ENCODE assay signal across 8 cellular contexts in genomic region chr17:78748730-78749317, GRCh38. TPM values are rescaled to one million over a fixed set of nuclear protein-coding genes. Genes with fewer than 3 reads are reported as not detected.
A peak's percentile ranks its signal among the peaks of the same experiment; 100 is the strongest.
DNase-seq lines count a peak whose midpoint lies in the region; TF ChIP-seq lines count a peak whose summit lies in the region.

No MANE protein-coding gene starts in this region.

- no peaks in the 10 kb centered on the region for H3K9me3 Mint-ChIP-seq in activated naive CD4-positive, alpha-beta T cell treated with anti-CD3 and anti-CD28 coated beads for 36 hours

- H3K4me3 ChIP-seq in GM23248: peak overlapping the region; percentile 32
- no peak overlapping the region for H3K4me3 ChIP-seq in hepatocyte

- POLR2A ChIA-PET in RWPE1 (lab: Yijun Ruan, JAX; ENCODE audit: low non-redundant PET): no interaction called here

- H3K4me1 Mint-ChIP-seq in activated naive CD4-positive, alpha-beta T cell treated with anti-CD3 and anti-CD28 coated beads for 36 hours (ENCODE audit: low read depth): peaks cover 93% of the 10 kb centered on the region

- in situ Hi-C loops in GM23248 (cut with MboI): no loop called here

- H3K79me2 ChIP-seq in GM23248 (ENCODE audit: insufficient read depth) (peaks cover 95% of the 10 kb centered on the region), hepatocyte (peaks cover 77% of the 10 kb centered on the region)

- peak overlapping the region; percentile 62 for H2AFZ ChIP-seq in GM23248
- H2AFZ ChIP-seq in hepatocyte: no peak overlapping the region

- peak overlapping the region; percentile 95 for H3K27ac Mint-ChIP-seq in activated naive CD4-positive, alpha-beta T cell treated with anti-CD3 and anti-CD28 coated beads for 36 hours

- CTCF ChIA-PET in RWPE1 (lab: Yijun Ruan, JAX): interaction anchor here (0.6 kb wide), 1 partner anchor 248 kb away, joined by 3 read pairs; no protein-coding TSS in a partner anchor
- CTCF ChIA-PET in activated naive CD4-positive, alpha-beta T cell treated with anti-CD3 and anti-CD28 coated beads for 36 hours (lab: Charles Lee): interaction anchor here (0.9 to 2.2 kb wide), 8 partner anchors 9 to 40 kb away, joined by 3 to 9 read pairs (median 4); no protein-coding TSS in a partner anchor

- H3K4me2 ChIP-seq in GM23248 (ENCODE audit: unreplicated experiment) (peak overlapping the region; percentile 72), hepatocyte (no peak overlapping the region)

- H3K27me3 Mint-ChIP-seq in activated naive CD4-positive, alpha-beta T cell treated with anti-CD3 and anti-CD28 coated beads for 36 hours (ENCODE audit: low read depth): no peaks in the 10 kb centered on the region

- H3K9me3 ChIP-seq in GM23248 (ENCODE audit: low read depth) (no peaks in the 10 kb centered on the region), hepatocyte (ENCODE audit: low read depth) (no peaks in the 10 kb centered on the region)

- peak overlapping the region; percentile 71 for H3K9ac ChIP-seq in GM23248

- H3K27ac ChIP-seq in GM23248: peak overlapping the region; percentile 78
- H3K27ac ChIP-seq in RWPE1: peak overlapping the region; percentile 91
- peak overlapping the region; percentile 14 for H3K27ac ChIP-seq in hepatocyte

- peaks cover 26% of the 10 kb centered on the region for H3F3A ChIP-seq in GM23248 (ENCODE audit: insufficient read depth)

- 39 to 42% methylated on average over 8 of the region's 8 CpGs for WGBS in GM23248 (ENCODE audit: low coverage in 1 of 2, low lambda C conversion rate in 2 of 2, missing lambda C conversion rate in 2 of 2), 2 experiments
- 91% methylated on average over 8 of the region's 8 CpGs for WGBS in hepatocyte (ENCODE audit: low lambda C conversion rate, missing lambda C conversion rate)

- H3K27me3 ChIP-seq in GM23248 (replicated peaks; ENCODE audit: insufficient read depth): no peaks in the 10 kb centered on the region
- no peaks in the 10 kb centered on the region for H3K27me3 ChIP-seq in hepatocyte

- no peaks in the 10 kb centered on the region for H3K36me3 ChIP-seq in GM23248 (ENCODE audit: low read depth)
- H3K36me3 ChIP-seq in hepatocyte (replicated peaks; ENCODE audit: insufficient read depth, low read depth): no peaks in the 10 kb centered on the region

- intact Hi-C loops in activated naive CD4-positive, alpha-beta T cell treated with anti-CD3 and anti-CD28 coated beads for 36 hours (cut with micrococcal nuclease): loop anchor here (1.0 to 5.0 kb wide), 7 partner anchors 10 to 157 kb away; no protein-coding TSS in a partner anchor

- H4K20me1 ChIP-seq in GM23248 (ENCODE audit: insufficient read depth) (no peaks in the 10 kb centered on the region), hepatocyte (ENCODE audit: insufficient read depth, poor library complexity, severe bottlenecking) (no peaks in the 10 kb centered on the region)

- H3K9me2 ChIP-seq in GM23248 (ENCODE audit: insufficient read depth) (no peaks in the 10 kb centered on the region), hepatocyte (replicated peaks; ENCODE audit: insufficient read depth) (no peaks in the 10 kb centered on the region)

- H3K36me3 Mint-ChIP-seq in activated naive CD4-positive, alpha-beta T cell treated with anti-CD3 and anti-CD28 coated beads for 36 hours (ENCODE audit: low read depth): peaks cover 1% of the 10 kb centered on the region

- peaks cover 29% of the 10 kb centered on the region for H3K4me1 ChIP-seq in GM23248 (ENCODE audit: insufficient read depth)
- H3K4me1 ChIP-seq in hepatocyte (ENCODE audit: insufficient read depth): no peaks in the 10 kb centered on the region

- H3K4me3 Mint-ChIP-seq in activated naive CD4-positive, alpha-beta T cell treated with anti-CD3 and anti-CD28 coated beads for 36 hours: peak overlapping the region; percentile 65

- peak; percentile 79 for DNase-seq in A172 (ENCODE audit: low spot score)
- DNase-seq in GM23248: peak; percentile 86
- DNase-seq in RWPE1 (ENCODE audit: low spot score): peak; percentile 50
- peak; percentile 84 for DNase-seq in activated naive CD4-positive, alpha-beta T cell treated with anti-CD3 and anti-CD28 coated beads for 36 hours
- DNase-seq in hepatocyte (ENCODE audit: low spot score): no peak
- peak; percentile 64 to 70 for DNase-seq in stimulated activated CD8-positive, alpha-beta memory T cell treated with anti-CD3 and anti-CD28 coated beads, Interleukin-15, amount 100 ng/mL, for 48 hours (ENCODE audit: low read depth in 2 of 2)
- DNase-seq in NCI-H82 (lab: John Stamatoyannopoulos, UW): no peak
- DNase-seq in T1000 (lab: John Stamatoyannopoulos, UW): no peak

- TF ChIP-seq CTCF in RWPE1 (conservative IDR thresholded peaks at IDR 0.05; ENCODE audit: low read depth) (no peak), hepatocyte (IDR thresholded peaks at IDR 0.05; ENCODE audit: poor library complexity) (no peak)

RNA-seq across cellular contexts. Expression of gene CYTH1, which starts 33.2 kb away (rescaled TPM):
- total RNA-seq in A172 (2014; rRNA removed; shearing (Covaris generic)): 25.5 and 43.3 TPM in 2 replicates
- 10.4 and 16.8 TPM in 2 replicates for total RNA-seq in GM23248 (2014; rRNA removed; shearing (Covaris generic))
- polyA plus RNA-seq in GM23248 (2016; fragmentation: Nextera tagmentation; extraction: Ambion mirVana) (11.7 TPM in 2 replicates), hepatocyte (38.5 and 47.6 TPM in 2 replicates)
- total RNA-seq in activated naive CD4-positive, alpha-beta T cell treated with anti-CD3 and anti-CD28 coated beads for 36 hours: 100 to 1,000 TPM; 145 to 149 TPM
- total RNA-seq in hepatocyte: 37.5 and 44.4 TPM in 2 replicates

Comparison
In these comparisons a context has a peak if more than half of its experiments do, and no peak if none do; other contexts are left out.
1. DNase-seq: peak in A172 (single experiment), GM23248 (single experiment), RWPE1 (single experiment), activated naive CD4-positive, alpha-beta T cell treated with anti-CD3 and anti-CD28 coated beads for 36 hours (single experiment) and stimulated activated CD8-positive, alpha-beta memory T cell treated with anti-CD3 and anti-CD28 coated beads, Interleukin-15, amount 100 ng/mL, for 48 hours (2 of 2); none in hepatocyte (single experiment), NCI-H82 (single experiment) and T1000 (single experiment).
2. H3K27ac ChIP-seq: peak in every context shown above with its lines; median percentile 91 in RWPE1; 78 in GM23248; 14 in hepatocyte.